Comparison of ENCODE assay signal across 1 cellular context in genomic region chr1:61486783-61487505, GRCh38.
A peak's percentile ranks its signal among the peaks of the same experiment; 100 is the strongest.
TF ChIP-seq lines count a peak whose summit lies in the region.

No MANE protein-coding gene starts in this region.

TF ChIP-seq in SK-N-SH, 30 proteins besides CTCF, POLR2A, EP300 and RAD21 (continued from another document):
- TF ChIP-seq, protein P1, sequence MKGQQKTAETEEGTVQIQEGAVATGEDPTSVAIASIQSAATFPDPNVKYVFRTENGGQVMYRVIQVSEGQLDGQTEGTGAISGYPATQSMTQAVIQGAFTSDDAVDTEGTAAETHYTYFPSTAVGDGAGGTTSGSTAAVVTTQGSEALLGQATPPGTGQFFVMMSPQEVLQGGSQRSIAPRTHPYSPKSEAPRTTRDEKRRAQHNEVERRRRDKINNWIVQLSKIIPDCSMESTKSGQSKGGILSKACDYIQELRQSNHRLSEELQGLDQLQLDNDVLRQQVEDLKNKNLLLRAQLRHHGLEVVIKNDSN (IDR thresholded peaks at IDR 0.05; ENCODE audit: borderline replicate concordance, low read depth): 0 out of 2 replicates have a peak, but pooled peaks have one; percentile 30
- TF ChIP-seq, protein P2, sequence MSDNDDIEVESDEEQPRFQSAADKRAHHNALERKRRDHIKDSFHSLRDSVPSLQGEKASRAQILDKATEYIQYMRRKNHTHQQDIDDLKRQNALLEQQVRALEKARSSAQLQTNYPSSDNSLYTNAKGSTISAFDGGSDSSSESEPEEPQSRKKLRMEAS (IDR thresholded peaks at IDR 0.05; ENCODE audit: low read depth): no peak
- TF ChIP-seq GABPA (IDR thresholded peaks at IDR 0.05; ENCODE audit: low read depth) (no peak), POLR2AphosphoS5 (IDR thresholded peaks at IDR 0.05; ENCODE audit: low read depth, low read length) (peak; percentile 71), SMC3 (IDR thresholded peaks at IDR 0.05; ENCODE audit: low read depth, low read length) (no peak), ELF1 (IDR thresholded peaks at IDR 0.05) (no peak), EZH2phosphoT487 (IDR thresholded peaks at IDR 0.05; ENCODE audit: borderline replicate concordance, low read depth) (no peak), RXRA (IDR thresholded peaks at IDR 0.05; ENCODE audit: borderline replicate concordance, low read depth) (no peak), TEAD4 (IDR thresholded peaks at IDR 0.05; ENCODE audit: borderline replicate concordance, insufficient read depth) (peak; percentile 83), FOXM1 (IDR thresholded peaks at IDR 0.05; ENCODE audit: low read depth) (no peak), TAF1 (IDR thresholded peaks at IDR 0.05; ENCODE audit: borderline replicate concordance, low read depth, low read length) (no peak), FOXJ3 (CRISPR knock-in tag; IDR thresholded peaks at IDR 0.05) (no peak)
- TF ChIP-seq, protein P3, sequence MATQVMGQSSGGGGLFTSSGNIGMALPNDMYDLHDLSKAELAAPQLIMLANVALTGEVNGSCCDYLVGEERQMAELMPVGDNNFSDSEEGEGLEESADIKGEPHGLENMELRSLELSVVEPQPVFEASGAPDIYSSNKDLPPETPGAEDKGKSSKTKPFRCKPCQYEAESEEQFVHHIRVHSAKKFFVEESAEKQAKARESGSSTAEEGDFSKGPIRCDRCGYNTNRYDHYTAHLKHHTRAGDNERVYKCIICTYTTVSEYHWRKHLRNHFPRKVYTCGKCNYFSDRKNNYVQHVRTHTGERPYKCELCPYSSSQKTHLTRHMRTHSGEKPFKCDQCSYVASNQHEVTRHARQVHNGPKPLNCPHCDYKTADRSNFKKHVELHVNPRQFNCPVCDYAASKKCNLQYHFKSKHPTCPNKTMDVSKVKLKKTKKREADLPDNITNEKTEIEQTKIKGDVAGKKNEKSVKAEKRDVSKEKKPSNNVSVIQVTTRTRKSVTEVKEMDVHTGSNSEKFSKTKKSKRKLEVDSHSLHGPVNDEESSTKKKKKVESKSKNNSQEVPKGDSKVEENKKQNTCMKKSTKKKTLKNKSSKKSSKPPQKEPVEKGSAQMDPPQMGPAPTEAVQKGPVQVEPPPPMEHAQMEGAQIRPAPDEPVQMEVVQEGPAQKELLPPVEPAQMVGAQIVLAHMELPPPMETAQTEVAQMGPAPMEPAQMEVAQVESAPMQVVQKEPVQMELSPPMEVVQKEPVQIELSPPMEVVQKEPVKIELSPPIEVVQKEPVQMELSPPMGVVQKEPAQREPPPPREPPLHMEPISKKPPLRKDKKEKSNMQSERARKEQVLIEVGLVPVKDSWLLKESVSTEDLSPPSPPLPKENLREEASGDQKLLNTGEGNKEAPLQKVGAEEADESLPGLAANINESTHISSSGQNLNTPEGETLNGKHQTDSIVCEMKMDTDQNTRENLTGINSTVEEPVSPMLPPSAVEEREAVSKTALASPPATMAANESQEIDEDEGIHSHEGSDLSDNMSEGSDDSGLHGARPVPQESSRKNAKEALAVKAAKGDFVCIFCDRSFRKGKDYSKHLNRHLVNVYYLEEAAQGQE (IDR thresholded peaks at IDR 0.05; ENCODE audit: low read depth, low read length): no peak
- TF ChIP-seq, protein P4, sequence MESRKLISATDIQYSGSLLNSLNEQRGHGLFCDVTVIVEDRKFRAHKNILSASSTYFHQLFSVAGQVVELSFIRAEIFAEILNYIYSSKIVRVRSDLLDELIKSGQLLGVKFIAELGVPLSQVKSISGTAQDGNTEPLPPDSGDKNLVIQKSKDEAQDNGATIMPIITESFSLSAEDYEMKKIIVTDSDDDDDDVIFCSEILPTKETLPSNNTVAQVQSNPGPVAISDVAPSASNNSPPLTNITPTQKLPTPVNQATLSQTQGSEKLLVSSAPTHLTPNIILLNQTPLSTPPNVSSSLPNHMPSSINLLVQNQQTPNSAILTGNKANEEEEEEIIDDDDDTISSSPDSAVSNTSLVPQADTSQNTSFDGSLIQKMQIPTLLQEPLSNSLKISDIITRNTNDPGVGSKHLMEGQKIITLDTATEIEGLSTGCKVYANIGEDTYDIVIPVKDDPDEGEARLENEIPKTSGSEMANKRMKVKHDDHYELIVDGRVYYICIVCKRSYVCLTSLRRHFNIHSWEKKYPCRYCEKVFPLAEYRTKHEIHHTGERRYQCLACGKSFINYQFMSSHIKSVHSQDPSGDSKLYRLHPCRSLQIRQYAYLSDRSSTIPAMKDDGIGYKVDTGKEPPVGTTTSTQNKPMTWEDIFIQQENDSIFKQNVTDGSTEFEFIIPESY (IDR thresholded peaks at IDR 0.05; ENCODE audit: borderline replicate concordance, low read depth): no peak
- TF ChIP-seq, protein P5, sequence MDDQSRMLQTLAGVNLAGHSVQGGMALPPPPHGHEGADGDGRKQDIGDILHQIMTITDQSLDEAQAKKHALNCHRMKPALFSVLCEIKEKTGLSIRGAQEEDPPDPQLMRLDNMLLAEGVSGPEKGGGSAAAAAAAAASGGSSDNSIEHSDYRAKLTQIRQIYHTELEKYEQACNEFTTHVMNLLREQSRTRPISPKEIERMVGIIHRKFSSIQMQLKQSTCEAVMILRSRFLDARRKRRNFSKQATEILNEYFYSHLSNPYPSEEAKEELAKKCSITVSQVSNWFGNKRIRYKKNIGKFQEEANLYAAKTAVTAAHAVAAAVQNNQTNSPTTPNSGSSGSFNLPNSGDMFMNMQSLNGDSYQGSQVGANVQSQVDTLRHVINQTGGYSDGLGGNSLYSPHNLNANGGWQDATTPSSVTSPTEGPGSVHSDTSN (IDR thresholded peaks at IDR 0.05): peak; percentile 92
- TF ChIP-seq, protein P6, sequence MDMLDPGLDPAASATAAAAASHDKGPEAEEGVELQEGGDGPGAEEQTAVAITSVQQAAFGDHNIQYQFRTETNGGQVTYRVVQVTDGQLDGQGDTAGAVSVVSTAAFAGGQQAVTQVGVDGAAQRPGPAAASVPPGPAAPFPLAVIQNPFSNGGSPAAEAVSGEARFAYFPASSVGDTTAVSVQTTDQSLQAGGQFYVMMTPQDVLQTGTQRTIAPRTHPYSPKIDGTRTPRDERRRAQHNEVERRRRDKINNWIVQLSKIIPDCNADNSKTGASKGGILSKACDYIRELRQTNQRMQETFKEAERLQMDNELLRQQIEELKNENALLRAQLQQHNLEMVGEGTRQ (IDR thresholded peaks at IDR 0.05; ENCODE audit: borderline replicate concordance, low read depth, low read length): no peak
